In genomic region chr22:48800886-48801607, GRCh38 we compare ENCODE assay signal across 23 cellular contexts.
"Had no signal": no experiment of that assay in that cellular context is flagged by ENCODE, and none has a peak within 500 bp of the region (broad histone marks: within the 10 kb centered on the region; RNA-seq: fewer than 3 reads in every experiment).

No MANE protein-coding gene starts in this region.

- H3K4me3 ChIP-seq: MG63 had no signal

- H3K4me2 ChIP-seq: SK-N-SH had no signal

- ATAC-seq: activated CD8-positive, alpha-beta T cell treated with anti-CD3 and anti-CD28 coated beads for 36 hours had no signal

- H3K27ac Mint-ChIP-seq: activated CD8-positive, alpha-beta T cell treated with anti-CD3 and anti-CD28 coated beads for 36 hours; activated naive CD4-positive, alpha-beta T cell treated with anti-CD3 and anti-CD28 coated beads for 36 hours; activated naive CD8-positive, alpha-beta T cell had no signal

- H3K27me3 Mint-ChIP-seq: activated CD8-positive, alpha-beta T cell treated with anti-CD3 and anti-CD28 coated beads for 36 hours had no signal

- H3K36me3 Mint-ChIP-seq: activated naive CD8-positive, alpha-beta T cell had no signal

- H3K9me3 ChIP-seq: MG63, SK-N-SH had no signal

- H3K9ac ChIP-seq: SK-N-SH had no signal

- H3K27ac ChIP-seq: brain microvascular endothelial cell, VCaP had no signal

- DNase-seq: activated CD4-positive, CD25-positive, alpha-beta regulatory T cell; activated CD8-positive, alpha-beta memory T cell treated with anti-CD3 and anti-CD28 coated beads, Interleukin-2, amount 50 U/mL, for 48 hours; activated CD8-positive, alpha-beta T cell treated with anti-CD3 and anti-CD28 coated beads for 36 hours; activated gamma-delta T cell; activated naive CD4-positive, alpha-beta T cell treated with anti-CD3 and anti-CD28 coated beads for 36 hours; activated T-cell treated with anti-CD3 and anti-CD28 coated beads, Interleukin-2, amount 50 U/mL, for 1 hour; brain microvascular endothelial cell; caudate nucleus; MG63; MV-4-11; NCI-H1092 treated with DMSO at 0.1 percent for 48 hours; NCI-H1417 treated with DMSO at 0.1 percent for 48 hours; NCI-H1694; NCI-H2029; NCI-H2107; NCI-H2171 treated with DMSO at 0.1 percent for 48 hours; NCI-H226; NCI-H526; NCI-H82; SK-N-SH; T-helper 1 cell had no signal

- H3K36me3 ChIP-seq: brain microvascular endothelial cell, MG63 had no signal

- H3K4me3 Mint-ChIP-seq: activated CD8-positive, alpha-beta T cell treated with anti-CD3 and anti-CD28 coated beads for 36 hours; activated naive CD4-positive, alpha-beta T cell treated with anti-CD3 and anti-CD28 coated beads for 36 hours; activated naive CD8-positive, alpha-beta T cell had no signal

- H3K9me3 Mint-ChIP-seq: activated CD8-positive, alpha-beta T cell treated with anti-CD3 and anti-CD28 coated beads for 36 hours; activated naive CD4-positive, alpha-beta T cell treated with anti-CD3 and anti-CD28 coated beads for 36 hours had no signal

- H3K27me3 ChIP-seq: brain microvascular endothelial cell, MG63 had no signal
